Comparison of ENCODE assay signal across 10 cellular contexts in genomic region chr1:232598837-232599177, GRCh38. TPM values are rescaled to one million over a fixed set of nuclear protein-coding genes. Genes with fewer than 3 reads are reported as not detected.
DNase-seq lines count a peak whose midpoint lies in the region; ATAC-seq, FAIRE-seq and TF ChIP-seq lines count a peak whose summit lies in the region.
"Had no signal": no experiment of that assay in that cellular context is flagged by ENCODE, and none has a peak within 500 bp of the region (broad histone marks: within the 10 kb centered on the region; RNA-seq: fewer than 3 reads in every experiment).

No MANE protein-coding gene starts in this region.

- H3K27me3 ChIP-seq in upper lobe of right lung (no peaks in the 10 kb centered on the region), pancreas (no peaks in the 10 kb centered on the region)

- H3K36me3 ChIP-seq in HEK293 (ENCODE audit: control insufficient read depth in 2 of 2, insufficient read depth in 1 of 2, low read length in 2 of 2) (no peaks in the 10 kb centered on the region), upper lobe of right lung (no peaks in the 10 kb centered on the region), pancreas (no peaks in the 10 kb centered on the region)

- H3K27me3 Mint-ChIP-seq in stimulated activated naive CD8-positive, alpha-beta T cell treated with anti-CD3 and anti-CD28 coated beads, Interleukin-15, amount 100 ng/mL, for 72 hours: no peaks in the 10 kb centered on the region
- no peaks in the 10 kb centered on the region for H3K27me3 Mint-ChIP-seq in central memory CD8-positive, alpha-beta T cell

- POLR2A ChIA-PET in HEK293 (lab: Yijun Ruan, JAX): interaction anchor here (0.7 to 3.2 kb wide), 7 partner anchors 8 to 643 kb away, joined by 3 to 14 read pairs (median 4); partner anchors contain the start of gene SIPA1L2

- H3K36me3 Mint-ChIP-seq in central memory CD8-positive, alpha-beta T cell (ENCODE audit: insufficient read depth): no peaks in the 10 kb centered on the region

- peaks cover 0 to 4% of the 10 kb centered on the region in 2 donors for H3K9me3 Mint-ChIP-seq in stimulated activated naive CD8-positive, alpha-beta T cell treated with anti-CD3 and anti-CD28 coated beads, Interleukin-15, amount 100 ng/mL, for 72 hours
- H3K9me3 Mint-ChIP-seq in central memory CD8-positive, alpha-beta T cell: no peaks in the 10 kb centered on the region
- H3K9me3 Mint-ChIP-seq: H9 had no signal

- H3K27ac ChIP-seq in HEK293 (ENCODE audit: extremely low read depth, low read depth, low read length): peak overlapping the region; percentile 65; the same call in 1 of the 2 replicates
- peak overlapping the region; percentile 51 for H3K27ac ChIP-seq in upper lobe of right lung
- H3K27ac ChIP-seq in pancreas: no peak overlapping the region

- no peak overlapping the region for H3K4me3 Mint-ChIP-seq in stimulated activated naive CD8-positive, alpha-beta T cell treated with anti-CD3 and anti-CD28 coated beads, Interleukin-15, amount 100 ng/mL, for 72 hours
- H3K4me3 Mint-ChIP-seq in central memory CD8-positive, alpha-beta T cell: peak overlapping the region; percentile 48
- H3K4me3 Mint-ChIP-seq: H9 had no signal

- WGBS in pancreas, 2 donors: 84 to 91% methylated on average over 4 of the region's 4 CpGs

- intact Hi-C loops in upper lobe of right lung (cut with DNase I) (no loop called here), pancreas (cut with DNase I) (no loop called here)

- H3K4me3 ChIP-seq in HEK293 (ENCODE audit: low read depth, low read length) (no peak overlapping the region), upper lobe of right lung (no peak overlapping the region), pancreas (no peak overlapping the region)

- FAIRE-seq in pancreas (lab: Jason Lieb, UNC): no peak

- no peak for ATAC-seq in stimulated activated naive CD8-positive, alpha-beta T cell treated with anti-CD3 and anti-CD28 coated beads, Interleukin-15, amount 100 ng/mL, for 72 hours
- no peak for ATAC-seq in stimulated activated naive CD8-positive, alpha-beta T cell treated with anti-CD3 and anti-CD28 coated beads, Interleukin-15, Interleukin-2, amounts not matched to agents 100 U/mL and 50 U/mL, for 24 hours
- ATAC-seq in central memory CD8-positive, alpha-beta T cell (replicated peaks; ENCODE audit: extremely low read depth, poor library complexity, severe bottlenecking): no peak
- no peak for ATAC-seq in upper lobe of right lung
- ATAC-seq in pancreas: no peak
- ATAC-seq: Panc1 had no signal

- peaks cover 37% of the 10 kb centered on the region for H3K4me1 Mint-ChIP-seq in stimulated activated naive CD8-positive, alpha-beta T cell treated with anti-CD3 and anti-CD28 coated beads, Interleukin-15, amount 100 ng/mL, for 72 hours
- H3K4me1 Mint-ChIP-seq in central memory CD8-positive, alpha-beta T cell: peaks cover 38% of the 10 kb centered on the region

- H3K4me1 ChIP-seq in HEK293 (ENCODE audit: control insufficient read depth, insufficient read depth, low read length) (peaks cover 39% of the 10 kb centered on the region), upper lobe of right lung (peaks cover 46% of the 10 kb centered on the region), pancreas (peaks cover 0 to 4% (median 0%) of the 10 kb centered on the region in 3 donors)

- H3K27ac Mint-ChIP-seq in stimulated activated naive CD8-positive, alpha-beta T cell treated with anti-CD3 and anti-CD28 coated beads, Interleukin-15, amount 100 ng/mL, for 72 hours: peak overlapping the region; percentile 72 to 96
- H3K27ac Mint-ChIP-seq in central memory CD8-positive, alpha-beta T cell (ENCODE audit: low read depth): peak overlapping the region; percentile 76

- no peaks in the 10 kb centered on the region for H3K9me3 ChIP-seq in HEK293 (ENCODE audit: control insufficient read depth, insufficient read depth, low read depth, low read length)
- no peaks in the 10 kb centered on the region for H3K9me3 ChIP-seq in upper lobe of right lung
- no peaks in the 10 kb centered on the region for H3K9me3 ChIP-seq in pancreas

- TF ChIP-seq CTCF in HEK293 (tag by site-specific recombination; IDR thresholded peaks at IDR 0.05) (no peak), upper lobe of right lung (IDR thresholded peaks at IDR 0.05) (no peak), pancreas (IDR thresholded peaks at IDR 0.05) (no peak)

- CTCF ChIA-PET in HEK293 (lab: Yijun Ruan, JAX): interaction anchor here (0.5 to 3.2 kb wide), 2 partner anchors 25 to 28 kb away, joined by 7 to 24 read pairs; no protein-coding TSS in a partner anchor

- DNase-seq in stimulated activated naive CD8-positive, alpha-beta T cell treated with anti-CD3 and anti-CD28 coated beads, Interleukin-15, amount 100 ng/mL, for 72 hours: no peak
- no peak for DNase-seq in stimulated activated naive CD8-positive, alpha-beta T cell treated with anti-CD3 and anti-CD28 coated beads, Interleukin-15, Interleukin-2, amounts not matched to agents 100 U/mL and 50 U/mL, for 24 hours
- no peak for DNase-seq in central memory CD8-positive, alpha-beta T cell (ENCODE audit: low spot score in 2 of 2)
- no peak for DNase-seq in upper lobe of right lung
- DNase-seq in NAMALWA (ENCODE audit: low spot score): no peak
- DNase-seq in pancreas: no peak
- no peak for DNase-seq in NCI-H774 (lab: John Stamatoyannopoulos, UW)
- DNase-seq: H9 had no signal

TF ChIP-seq in HEK293, 187 proteins besides CTCF, POLR2A, EP300 and RAD21 (continues in another document):
- TF ChIP-seq ZIC2 (tag by site-specific recombination; IDR thresholded peaks at IDR 0.05): no peak
- TF ChIP-seq ZNF560 (tag by site-specific recombination; IDR thresholded peaks at IDR 0.05; ENCODE audit: borderline replicate concordance): no peak
- peak; percentile 98; the same call in 1 of the 2 replicates for TF ChIP-seq FEZF1 (tag by site-specific recombination; IDR thresholded peaks at IDR 0.05)
- TF ChIP-seq ZNF2 (tag by site-specific recombination; IDR thresholded peaks at IDR 0.05): 0 out of 2 replicates have a peak, but pooled peaks have one; percentile 60
- no peak for TF ChIP-seq GLI4 (tag by site-specific recombination; IDR thresholded peaks at IDR 0.05)
- TF ChIP-seq ELK4 (IDR thresholded peaks at IDR 0.05; ENCODE audit: borderline replicate concordance, low read depth, low read length): no peak
- no peak for TF ChIP-seq ZNF707 (tag by site-specific recombination; IDR thresholded peaks at IDR 0.05)
- no peak; the same call in 1 of the 2 replicates for TF ChIP-seq ZNF423 (tag by site-specific recombination; IDR thresholded peaks at IDR 0.05)
- no peak for TF ChIP-seq PRDM6 (tag by site-specific recombination; IDR thresholded peaks at IDR 0.05)
- no peak for TF ChIP-seq SCRT1 (tag by site-specific recombination; IDR thresholded peaks at IDR 0.05; ENCODE audit: borderline replicate concordance)
- TF ChIP-seq ZBTB26 (tag by site-specific recombination; optimal IDR thresholded peaks at IDR 0.05): no peak
- no peak for TF ChIP-seq KLF7 (tag by site-specific recombination; IDR thresholded peaks at IDR 0.05; ENCODE audit: borderline replicate concordance)
- peak; percentile 93 for TF ChIP-seq ZNF362 (tag by site-specific recombination; IDR thresholded peaks at IDR 0.05)
- no peak for TF ChIP-seq ZNF830 (tag by site-specific recombination; IDR thresholded peaks at IDR 0.05; ENCODE audit: low read depth)

RNA-seq across cellular contexts. Expression of gene SIPA1L2, which starts 31.1 kb away (rescaled TPM):
- 38.3 TPM for total RNA-seq in upper lobe of right lung
- 10 to 100 TPM in 1 of 6 donors, 1 to 10 TPM in 5; 2.6 to 10.9 (median 5.1) TPM for total RNA-seq in pancreas
- 1 to 10 TPM; 2.1 to 4.4 TPM for polyA plus RNA-seq in pancreas

Comparison
In these comparisons a context has a peak if more than half of its experiments do, and no peak if none do; other contexts are left out.
1. H3K27ac ChIP-seq: peak in HEK293 (single experiment) and upper lobe of right lung (single experiment); none in pancreas (0 of 4).